21 cellular contexts compared by ENCODE assay signal in genomic region chr10:111551001-111551400, GRCh38.
DNase-seq lines count a peak whose midpoint lies in the region; ATAC-seq and TF ChIP-seq lines count a peak whose summit lies in the region.
"Had no signal": no experiment of that assay in that cellular context is flagged by ENCODE, and none has a peak within 500 bp of the region (broad histone marks: within the 10 kb centered on the region; RNA-seq: fewer than 3 reads in every experiment).

No MANE protein-coding gene starts in this region.

- intact Hi-C loops in left ventricle myocardium inferior (cut with micrococcal nuclease): no loop called here
- intact Hi-C loops in right cardiac atrium (cut with DNase I): no loop called here

- DNase-seq in GM03348 (ENCODE audit: low spot score) (peak; percentile 8), MG63 (peak; percentile 40), fibroblast of mammary gland (ENCODE audit: low read depth) (peak; percentile 24), SW 1271 (lab: John Stamatoyannopoulos, UW) (no peak), chondrocyte (ENCODE audit: low spot score) (no peak), left ventricle myocardium inferior (no peak), right cardiac atrium (no peak)
- DNase-seq: Calu3; CD4-positive, alpha-beta memory T cell; KG1; NCI-H1105; NCI-H1694 treated with DMSO at 0.1 percent for 48 hours; NCI-H2107; NCI-H2227 treated with DMSO at 0.1 percent for 48 hours; NCI-H510A treated with DMSO at 0.1 percent for 48 hours; NCI-H774; SIG-M5; T-helper 1 cell had no signal

- H3K4me3 ChIP-seq in MG63 (no peak overlapping the region), fibroblast of mammary gland (ENCODE audit: control insufficient read depth, low read depth, low read length) (no peak overlapping the region), left ventricle myocardium inferior (no peak overlapping the region), right cardiac atrium (ENCODE audit: low read length) (no peak overlapping the region)
- H3K4me3 ChIP-seq: BLaER1 had no signal

- H3K27me3 Mint-ChIP-seq in chondrocyte (ENCODE audit: low read depth): no peaks in the 10 kb centered on the region
- H3K27me3 Mint-ChIP-seq: CD4-positive, alpha-beta memory T cell had no signal

- no peak overlapping the region for H3K4me3 Mint-ChIP-seq in chondrocyte (ENCODE audit: unreplicated experiment)
- H3K4me3 Mint-ChIP-seq: CD4-positive, alpha-beta memory T cell had no signal

- no peak for ATAC-seq in right cardiac atrium
- ATAC-seq: SK-N-SH treated with all-trans-retinoic acid at 6 μM for 48 hours had no signal

- 78% methylated on average over 5 of the region's 5 CpGs for WGBS in right cardiac atrium

- no peaks in the 10 kb centered on the region for H3K27me3 ChIP-seq in MG63
- H3K27me3 ChIP-seq in left ventricle myocardium inferior (ENCODE audit: low read depth): no peaks in the 10 kb centered on the region
- no peaks in the 10 kb centered on the region for H3K27me3 ChIP-seq in right cardiac atrium (ENCODE audit: control insufficient read depth, insufficient read depth)
- H3K27me3 ChIP-seq: BLaER1 had no signal

- H3K9me3 ChIP-seq in MG63 (no peaks in the 10 kb centered on the region), left ventricle myocardium inferior (replicated peaks) (no peaks in the 10 kb centered on the region), right cardiac atrium (ENCODE audit: control insufficient read depth, low read length) (no peaks in the 10 kb centered on the region)
- H3K9me3 ChIP-seq: BLaER1 had no signal

- H3K4me1 Mint-ChIP-seq in chondrocyte (ENCODE audit: low read depth): no peaks in the 10 kb centered on the region

- no peak for TF ChIP-seq CTCF in fibroblast of mammary gland (conservative IDR thresholded peaks at IDR 0.05; ENCODE audit: control insufficient read depth, insufficient read depth, low read depth, low read length)
- TF ChIP-seq CTCF in chondrocyte (IDR thresholded peaks at IDR 0.05): no peak
- no peak for TF ChIP-seq CTCF in left ventricle myocardium inferior (IDR thresholded peaks at IDR 0.05; ENCODE audit: borderline replicate concordance)

- H3K36me3 ChIP-seq in MG63 (no peaks in the 10 kb centered on the region), left ventricle myocardium inferior (no peaks in the 10 kb centered on the region)
- H3K36me3 ChIP-seq: BLaER1 had no signal

- H3K27ac Mint-ChIP-seq in chondrocyte (ENCODE audit: unreplicated experiment): no peak overlapping the region

- H3K27ac ChIP-seq in left ventricle myocardium inferior (replicated peaks) (no peak overlapping the region), right cardiac atrium (ENCODE audit: low read length) (no peak overlapping the region)
- H3K27ac ChIP-seq: BLaER1, RWPE1 had no signal

- peaks cover 3% of the 10 kb centered on the region for H3K9me3 Mint-ChIP-seq in chondrocyte (ENCODE audit: low read depth)

- H3K36me3 Mint-ChIP-seq in chondrocyte (ENCODE audit: low read depth): no peaks in the 10 kb centered on the region
- H3K36me3 Mint-ChIP-seq: CD4-positive, alpha-beta memory T cell had no signal

- H3K4me1 ChIP-seq in left ventricle myocardium inferior (no peaks in the 10 kb centered on the region), right cardiac atrium (ENCODE audit: control insufficient read depth, insufficient read depth, low read length) (no peaks in the 10 kb centered on the region)
- H3K4me1 ChIP-seq: BLaER1 had no signal

Comparison
In these comparisons a context has a peak if more than half of its experiments do, and no peak if none do; other contexts are left out.
1. DNase-seq: peak in GM03348 (single experiment), MG63 (single experiment) and fibroblast of mammary gland (single experiment); none in SW 1271 (0 of 2), chondrocyte (single experiment), left ventricle myocardium inferior (single experiment) and right cardiac atrium (0 of 3).